ENCODE assay signal across 10 cellular contexts in the genomic region with DNA sequence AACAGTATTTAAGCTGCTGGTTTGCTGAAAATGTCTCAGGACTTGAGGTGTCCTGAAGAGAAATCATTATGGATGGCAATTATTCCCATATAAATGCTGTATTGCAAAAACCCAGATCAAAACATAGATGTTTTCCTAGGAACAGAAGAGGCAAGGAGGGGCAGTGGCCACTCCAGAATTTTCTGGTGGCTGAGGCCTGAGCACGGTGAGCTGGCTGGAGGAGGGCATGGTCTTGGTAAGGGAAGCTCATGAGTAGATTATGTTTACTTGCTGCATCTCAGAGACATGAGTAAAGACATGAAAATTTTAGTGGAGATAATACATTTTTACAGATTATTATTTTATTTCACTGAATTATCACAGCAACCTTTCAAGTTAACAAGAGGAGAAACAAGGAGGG. TPM values are rescaled to one million over a fixed set of nuclear protein-coding genes. Genes with fewer than 3 reads are reported as not detected.
"Had no signal": no experiment of that assay in that cellular context is flagged by ENCODE, and none has a peak within 500 bp of the region (broad histone marks: within the 10 kb centered on the region; RNA-seq: fewer than 3 reads in every experiment).

No MANE protein-coding gene starts in this region.

- H3K27ac ChIP-seq: GM23248, HL-60 had no signal

- H3K4me1 Mint-ChIP-seq: IgD-negative memory B cell had no signal

- H3K9me3 Mint-ChIP-seq: HFFc6 had no signal

- H3K4me1 ChIP-seq: HAP-1 had no signal

- H3K9me3 ChIP-seq: HAP-1 had no signal

- H3K4me3 ChIP-seq: GM23248, HAP-1 had no signal

- DNase-seq: GM23248, GOT3, H7, HFFc6 had no signal

- H3K36me3 ChIP-seq: HAP-1 had no signal

- H3K27ac Mint-ChIP-seq: HFFc6 had no signal

- H3K36me3 Mint-ChIP-seq: IgD-negative memory B cell had no signal

- H3K4me3 Mint-ChIP-seq: HFFc6, IgD-negative memory B cell had no signal

RNA-seq across cellular contexts. Expression of gene PGPEP1L, which starts 31.1 kb away (rescaled TPM):
- total RNA-seq: GM23248, H4, H7, HepG2, HFFc6, HT1080 had no signal
